Comparison of ENCODE assay signal across 24 cellular contexts in genomic region chr6:170035104-170035503, GRCh38.
DNase-seq lines count a peak whose midpoint lies in the region; FAIRE-seq and TF ChIP-seq lines count a peak whose summit lies in the region.
"Had no signal": no experiment of that assay in that cellular context is flagged by ENCODE, and none has a peak within 500 bp of the region (broad histone marks: within the 10 kb centered on the region; RNA-seq: fewer than 3 reads in every experiment).

No MANE protein-coding gene starts in this region.

- H3K27ac Mint-ChIP-seq in activated CD4-positive, alpha-beta T cell treated with anti-CD3 and anti-CD28 coated beads, Interleukin-2, amount 10 ng/mL, durations not matched to agents 7 days and 5 days: no peak overlapping the region
- H3K27ac Mint-ChIP-seq: CD4-positive, alpha-beta memory T cell; CD4-positive, CD25-positive, alpha-beta regulatory T cell; CD8-positive, alpha-beta memory T cell had no signal

- no peaks in the 10 kb centered on the region for H3K27me3 Mint-ChIP-seq in activated CD4-positive, alpha-beta T cell treated with anti-CD3 and anti-CD28 coated beads, Interleukin-2, amount 10 ng/mL, durations not matched to agents 7 days and 5 days
- H3K27me3 Mint-ChIP-seq: CD4-positive, CD25-positive, alpha-beta regulatory T cell had no signal

- H3K9me3 ChIP-seq in neural cell (ENCODE audit: low read length): no peaks in the 10 kb centered on the region
- H3K9me3 ChIP-seq: BE2C had no signal

- H3K27ac ChIP-seq in neural cell (ENCODE audit: low read length): no peak overlapping the region
- H3K27ac ChIP-seq: BLaER1 had no signal

- H3K36me3 ChIP-seq in bronchial epithelial cell (ENCODE audit: control insufficient read depth, insufficient read depth, low read length) (no peaks in the 10 kb centered on the region), neural cell (ENCODE audit: insufficient read depth, low read length) (no peaks in the 10 kb centered on the region)
- H3K36me3 ChIP-seq: BE2C, BLaER1 had no signal

- no peak overlapping the region for H3K4me2 ChIP-seq in neural cell (ENCODE audit: low read length)
- H3K4me2 ChIP-seq: BLaER1 had no signal

- no peaks in the 10 kb centered on the region for H3K36me3 Mint-ChIP-seq in activated CD4-positive, alpha-beta T cell treated with anti-CD3 and anti-CD28 coated beads, Interleukin-2, amount 10 ng/mL, durations not matched to agents 7 days and 5 days (ENCODE audit: low read depth)
- H3K36me3 Mint-ChIP-seq: CD4-positive, CD25-positive, alpha-beta regulatory T cell had no signal

- H3F3A ChIP-seq in neural cell (ENCODE audit: insufficient read depth, low read length, poor library complexity, severe bottlenecking): no peaks in the 10 kb centered on the region

- no peak for TF ChIP-seq CTCF in bronchial epithelial cell (IDR thresholded peaks at IDR 0.05; ENCODE audit: insufficient read depth, low read length, severe bottlenecking)
- no peak for TF ChIP-seq CTCF in neural cell (IDR thresholded peaks at IDR 0.05; ENCODE audit: poor library complexity, severe bottlenecking)

- POLR2A ChIA-PET in HEK293T (lab: Yijun Ruan, JAX): no interaction called here
- POLR2A ChIA-PET in activated CD4-positive, alpha-beta T cell treated with anti-CD3 and anti-CD28 coated beads, Interleukin-2, amount 10 ng/mL, durations not matched to agents 7 days and 5 days (lab: Charles Lee): no interaction called here

- CTCF ChIA-PET in HEK293T (lab: Yijun Ruan, JAX): no interaction called here
- CTCF ChIA-PET in activated CD4-positive, alpha-beta T cell treated with anti-CD3 and anti-CD28 coated beads, Interleukin-2, amount 10 ng/mL, durations not matched to agents 7 days and 5 days (lab: Charles Lee): no interaction called here

- no peaks in the 10 kb centered on the region for H4K20me1 ChIP-seq in neural cell (ENCODE audit: insufficient read depth)
- H4K20me1 ChIP-seq: BLaER1 had no signal

- no peak overlapping the region for H3K9ac ChIP-seq in neural cell (ENCODE audit: low read length)
- H3K9ac ChIP-seq: BLaER1 had no signal

- H3K9me2 ChIP-seq in neural cell (ENCODE audit: insufficient read depth, low read length): no peaks in the 10 kb centered on the region

- H3K9me3 Mint-ChIP-seq in activated CD4-positive, alpha-beta T cell treated with anti-CD3 and anti-CD28 coated beads, Interleukin-2, amount 10 ng/mL, durations not matched to agents 7 days and 5 days: peaks cover 5% of the 10 kb centered on the region

- no peak overlapping the region for H3K4me3 Mint-ChIP-seq in activated CD4-positive, alpha-beta T cell treated with anti-CD3 and anti-CD28 coated beads, Interleukin-2, amount 10 ng/mL, durations not matched to agents 7 days and 5 days
- H3K4me3 Mint-ChIP-seq: CD14-positive monocyte; CD4-positive, alpha-beta memory T cell; CD4-positive, CD25-positive, alpha-beta regulatory T cell; CD8-positive, alpha-beta memory T cell had no signal

- no peaks in the 10 kb centered on the region for H3K79me2 ChIP-seq in neural cell (replicated peaks; ENCODE audit: insufficient read depth, low read length)

- H3K4me3 ChIP-seq in bronchial epithelial cell (ENCODE audit: low read depth, low read length) (no peak overlapping the region), neural cell (ENCODE audit: low read length) (no peak overlapping the region)
- H3K4me3 ChIP-seq: BLaER1, GM12878 had no signal

- no peak overlapping the region for H2AFZ ChIP-seq in neural cell (ENCODE audit: low read depth, low read length)

- no peaks in the 10 kb centered on the region for H3K4me1 Mint-ChIP-seq in activated CD4-positive, alpha-beta T cell treated with anti-CD3 and anti-CD28 coated beads, Interleukin-2, amount 10 ng/mL, durations not matched to agents 7 days and 5 days
- H3K4me1 Mint-ChIP-seq: CD4-positive, alpha-beta memory T cell; CD4-positive, CD25-positive, alpha-beta regulatory T cell; CD8-positive, alpha-beta memory T cell had no signal

- no peak for TF ChIP-seq RAD21 in neural cell (conservative IDR thresholded peaks at IDR 0.05)

- peak; percentile 36 for FAIRE-seq in bronchial epithelial cell (lab: Jason Lieb, UNC)
- FAIRE-seq: A204.1, GM12878, GM12892, GM18507 had no signal

- peaks cover 2% of the 10 kb centered on the region for H3K27me3 ChIP-seq in bronchial epithelial cell (ENCODE audit: control insufficient read depth, insufficient read depth, low read length)
- H3K27me3 ChIP-seq in neural cell (ENCODE audit: insufficient read depth, low read depth, low read length): no peaks in the 10 kb centered on the region
- H3K27me3 ChIP-seq: BE2C, BLaER1 had no signal

- peak; percentile 91 for TF ChIP-seq EP300 in neural cell (conservative IDR thresholded peaks at IDR 0.05; ENCODE audit: poor library complexity, severe bottlenecking)

- DNase-seq in HEK293T (ENCODE audit: extremely low spot score) (no peak), bronchial epithelial cell (ENCODE audit: low read depth) (no peak), nucleus accumbens (lab: John Stamatoyannopoulos, UW) (no peak)
- DNase-seq in activated CD4-positive, alpha-beta T cell treated with anti-CD3 and anti-CD28 coated beads, Interleukin-2, amount 10 ng/mL, durations not matched to agents 7 days and 5 days: no peak
- DNase-seq: 8988T; ACHN; BE2C; CD4-positive, alpha-beta memory T cell; CD4-positive, CD25-positive, alpha-beta regulatory T cell; CD8-positive, alpha-beta memory T cell; COR-L47; DMS 273 treated with DMSO at 0.1 percent for 48 hours; DMS153; DMS79; DND-41; EL; GDM1 had no signal

TF ChIP-seq in HEK293T, 16 proteins besides CTCF, POLR2A, EP300 and RAD21:
- TF ChIP-seq PKNOX1 (IDR thresholded peaks at IDR 0.05) (peak; percentile 86), FOXM1 (IDR thresholded peaks at IDR 0.05; ENCODE audit: borderline replicate concordance) (no peak)

TF ChIP-seq in neural cell, 6 proteins besides CTCF, POLR2A, EP300 and RAD21:
- TF ChIP-seq POLR2AphosphoS5 (IDR thresholded peaks at IDR 0.05) (peak; percentile 98), TAF1 (IDR thresholded peaks at IDR 0.05; ENCODE audit: low read depth) (no peak)
